ENCODE assay signal across 1 cellular context in genomic region chr2:708667-709066, GRCh38.
TF ChIP-seq lines count a peak whose summit lies in the region.

No MANE protein-coding gene starts in this region.

TF ChIP-seq in WTC11, 78 proteins besides CTCF, POLR2A, EP300 and RAD21 (continued from another document):
- no peak for TF ChIP-seq STAT6 (CRISPR knock-in tag; conservative IDR thresholded peaks at IDR 0.05; ENCODE audit: low read depth)
- TF ChIP-seq SP1 (CRISPR knock-in tag; conservative IDR thresholded peaks at IDR 0.05), result no peak
- no peak for TF ChIP-seq ZNF425 (CRISPR knock-in tag; conservative IDR thresholded peaks at IDR 0.05)
- TF ChIP-seq ELF4 (CRISPR knock-in tag; IDR thresholded peaks at IDR 0.05; ENCODE audit: low read depth), result no peak
- no peak for TF ChIP-seq CREB1 (CRISPR knock-in tag; IDR thresholded peaks at IDR 0.05)
- no peak for TF ChIP-seq ZBTB43 (CRISPR knock-in tag; IDR thresholded peaks at IDR 0.05)
- TF ChIP-seq OVOL2 (CRISPR knock-in tag; IDR thresholded peaks at IDR 0.05; ENCODE audit: borderline replicate concordance), result no peak
- no peak for TF ChIP-seq MLX (CRISPR knock-in tag; IDR thresholded peaks at IDR 0.05)
- no peak for TF ChIP-seq ARID4B (CRISPR knock-in tag; IDR thresholded peaks at IDR 0.05; ENCODE audit: borderline replicate concordance)
- TF ChIP-seq SOX15 (CRISPR knock-in tag; IDR thresholded peaks at IDR 0.05), result no peak
- no peak for TF ChIP-seq ERG (CRISPR knock-in tag; IDR thresholded peaks at IDR 0.05)
- TF ChIP-seq JAZF1 (CRISPR knock-in tag; IDR thresholded peaks at IDR 0.05), result no peak
- TF ChIP-seq ZNF219 (CRISPR knock-in tag; IDR thresholded peaks at IDR 0.05; ENCODE audit: borderline replicate concordance), result no peak
- TF ChIP-seq ZBTB21 (CRISPR knock-in tag; IDR thresholded peaks at IDR 0.05; ENCODE audit: borderline replicate concordance), result no peak
- TF ChIP-seq NFYB (CRISPR knock-in tag; conservative IDR thresholded peaks at IDR 0.05; ENCODE audit: low read depth), result no peak
- no peak for TF ChIP-seq IRF2 (CRISPR knock-in tag; IDR thresholded peaks at IDR 0.05; ENCODE audit: borderline replicate concordance, low read depth)
